8 cellular contexts compared by ENCODE assay signal in genomic region chr3:42032693-42033349, GRCh38. TPM values are rescaled to one million over a fixed set of nuclear protein-coding genes. Genes with fewer than 3 reads are reported as not detected.
DNase-seq lines count a peak whose midpoint lies in the region; ATAC-seq and TF ChIP-seq lines count a peak whose summit lies in the region.

No MANE protein-coding gene starts in this region.

- peaks cover 59% of the 10 kb centered on the region for H3K4me1 Mint-ChIP-seq in osteocyte (ENCODE audit: unreplicated experiment)

- H3K9me3 Mint-ChIP-seq in osteocyte (ENCODE audit: unreplicated experiment), result no peaks in the 10 kb centered on the region

- CTCF ChIA-PET in RWPE1 (lab: Yijun Ruan, JAX), result no interaction called here

- peak overlapping the region; percentile 88 for H3K27ac Mint-ChIP-seq in osteocyte (ENCODE audit: unreplicated experiment)

- H3K27me3 Mint-ChIP-seq in osteocyte (ENCODE audit: unreplicated experiment), result no peaks in the 10 kb centered on the region

- ATAC-seq in GM21825 (IDR thresholded peaks at IDR 0.05; ENCODE audit: unreplicated experiment) (no peak), GM19328 (IDR thresholded peaks at IDR 0.05; ENCODE audit: unreplicated experiment) (no peak), GM18519 (IDR thresholded peaks at IDR 0.05; ENCODE audit: low FRiP score, unreplicated experiment) (no peak)

- POLR2A ChIA-PET in RWPE1 (lab: Yijun Ruan, JAX; ENCODE audit: low non-redundant PET), result no interaction called here

- TF ChIP-seq CTCF in RWPE1 (conservative IDR thresholded peaks at IDR 0.05; ENCODE audit: low read depth) (no peak), osteocyte (IDR thresholded peaks at IDR 0.05) (no peak)

- DNase-seq in HS-5 (ENCODE audit: low read depth) (peak; percentile 61), RWPE1 (ENCODE audit: low spot score) (no peak), fibroblast of gingiva (ENCODE audit: low read depth) (peak; percentile 95), osteocyte (ENCODE audit: extremely low spot score, unreplicated experiment) (no peak), UCSD-AML1 (lab: John Stamatoyannopoulos, UW; ENCODE audit: unreplicated experiment) (no peak)

- H3K27ac ChIP-seq in RWPE1, result peak overlapping the region; percentile 59

- H3K4me3 Mint-ChIP-seq in osteocyte (ENCODE audit: unreplicated experiment), result peak overlapping the region; percentile 17

- peaks cover 5% of the 10 kb centered on the region for H3K36me3 Mint-ChIP-seq in osteocyte (ENCODE audit: unreplicated experiment)

RNA-seq across cellular contexts. Expression of gene TRAK1, which starts 58.3 kb away (rescaled TPM):
- 30.7 and 35.7 TPM in 2 replicates for total RNA-seq in osteocyte

Comparison
In these comparisons a context has a peak if more than half of its experiments do, and no peak if none do; other contexts are left out.
1. DNase-seq: peak in HS-5 (single experiment) and fibroblast of gingiva (single experiment); none in RWPE1 (single experiment), osteocyte (single experiment) and UCSD-AML1 (single experiment).